In genomic region chr6:111484655-111484974, GRCh38 we compare ENCODE assay signal across 7 cellular contexts. TPM values are rescaled to one million over a fixed set of nuclear protein-coding genes. Genes with fewer than 3 reads are reported as not detected.
DNase-seq lines count a peak whose midpoint lies in the region; ATAC-seq and TF ChIP-seq lines count a peak whose summit lies in the region.

No MANE protein-coding gene starts in this region.

- H3K9ac ChIP-seq in GM23248: peak overlapping the region; percentile 98

- no peaks in the 10 kb centered on the region for H3K27me3 Mint-ChIP-seq in natural killer cell (ENCODE audit: low read depth in 2 of 2)

- H3F3A ChIP-seq in GM23248 (ENCODE audit: insufficient read depth): peaks cover 51% of the 10 kb centered on the region

- WGBS in GM23248 (ENCODE audit: low coverage in 1 of 2, low lambda C conversion rate in 2 of 2, missing lambda C conversion rate in 2 of 2), 2 experiments: 4 to 5% methylated on average over 7 of the region's 7 CpGs

- TF ChIP-seq CTCF in choroid plexus epithelial cell (conservative IDR thresholded peaks at IDR 0.05; ENCODE audit: low read depth, low read length) (no peak), natural killer cell (IDR thresholded peaks at IDR 0.05) (no peak), omental fat pad (IDR thresholded peaks at IDR 0.05) (no peak)

- no peaks in the 10 kb centered on the region for H3K36me3 ChIP-seq in GM23248 (ENCODE audit: low read depth)

- H3K9me2 ChIP-seq in GM23248 (ENCODE audit: insufficient read depth): no peaks in the 10 kb centered on the region

- DNase-seq in GM23248 (peak; percentile 45), NCI-H526 treated with DMSO at 0.1 percent for 48 hours (lab: John Stamatoyannopoulos, UW) (peak; percentile 64), choroid plexus epithelial cell (ENCODE audit: low read depth) (peak; percentile 23), natural killer cell (no peak), omental fat pad (ENCODE audit: low spot score) (no peak), epidermal melanocyte (ENCODE audit: insufficient read length, low spot score) (no peak), NCI-H510A (lab: John Stamatoyannopoulos, UW) (no peak)

- no peaks in the 10 kb centered on the region for H4K20me1 ChIP-seq in GM23248 (ENCODE audit: insufficient read depth)

- H3K9me3 Mint-ChIP-seq in natural killer cell: no peaks in the 10 kb centered on the region

- intact Hi-C loops in natural killer cell (cut with micrococcal nuclease): loop anchor here (5.0 to 10.0 kb wide), 2 partner anchors 560 to 603 kb away; partner anchors contain the start of genes FAM229B and TUBE1

- peaks cover 74% of the 10 kb centered on the region for H3K79me2 ChIP-seq in GM23248 (ENCODE audit: insufficient read depth)

- H3K4me1 Mint-ChIP-seq in natural killer cell: peaks cover 43 to 45% of the 10 kb centered on the region in 2 donors

- H3K27ac ChIP-seq in GM23248: peak overlapping the region; percentile 98

- H3K36me3 Mint-ChIP-seq in natural killer cell: no peaks in the 10 kb centered on the region

- H3K9me3 ChIP-seq in GM23248 (ENCODE audit: low read depth): no peaks in the 10 kb centered on the region

- H3K27me3 ChIP-seq in GM23248 (replicated peaks; ENCODE audit: insufficient read depth): no peaks in the 10 kb centered on the region

- peak overlapping the region; percentile 96 to 98 for H3K27ac Mint-ChIP-seq in natural killer cell

- peak overlapping the region; percentile 96 for H3K4me3 Mint-ChIP-seq in natural killer cell

- in situ Hi-C loops in GM23248 (cut with MboI): no loop called here

- H3K4me3 ChIP-seq in GM23248: peak overlapping the region; percentile 91
- H3K4me3 ChIP-seq in choroid plexus epithelial cell (ENCODE audit: low read depth, low read length): peak overlapping the region; percentile 21

- H3K4me2 ChIP-seq in GM23248 (ENCODE audit: unreplicated experiment): peak overlapping the region; percentile 94

- H3K4me1 ChIP-seq in GM23248 (ENCODE audit: insufficient read depth): peaks cover 39% of the 10 kb centered on the region

- ATAC-seq in natural killer cell (no peak), omental fat pad (ENCODE audit: low FRiP score) (no peak)

- H2AFZ ChIP-seq in GM23248: peak overlapping the region; percentile 65

RNA-seq across cellular contexts. Expression of gene REV3L, which starts 1.6 kb away (rescaled TPM):
- 25.1 and 31.7 TPM in 2 replicates for total RNA-seq in GM23248 (2014; rRNA removed; shearing (Covaris generic))
- 24.0 and 25.0 TPM in 2 replicates for polyA plus RNA-seq in GM23248 (2016; fragmentation: Nextera tagmentation; extraction: Ambion mirVana)
- total RNA-seq in natural killer cell: 10 to 100 TPM; 18.1 to 25.5 (median 22.7) TPM
- 100 to 1,000 TPM in 1 of 4 donors, 10 to 100 TPM in 3; 55.5 to 111 (median 63.2) TPM for total RNA-seq in omental fat pad

Comparison
In these comparisons a context has a peak if more than half of its experiments do, and no peak if none do; other contexts are left out.
1. DNase-seq: peak in GM23248 (single experiment), NCI-H526 treated with DMSO at 0.1 percent for 48 hours (single experiment) and choroid plexus epithelial cell (single experiment); none in natural killer cell (single experiment), omental fat pad (single experiment), epidermal melanocyte (single experiment) and NCI-H510A (single experiment).